ENCODE assay signal across 1 cellular context in genomic region chr2:205696541-205697441, GRCh38.
TF ChIP-seq lines count a peak whose summit lies in the region.

No MANE protein-coding gene starts in this region.

TF ChIP-seq in GM12878, 131 proteins besides CTCF, POLR2A, EP300 and RAD21 (continued from another document):
- TF ChIP-seq, protein P1, sequence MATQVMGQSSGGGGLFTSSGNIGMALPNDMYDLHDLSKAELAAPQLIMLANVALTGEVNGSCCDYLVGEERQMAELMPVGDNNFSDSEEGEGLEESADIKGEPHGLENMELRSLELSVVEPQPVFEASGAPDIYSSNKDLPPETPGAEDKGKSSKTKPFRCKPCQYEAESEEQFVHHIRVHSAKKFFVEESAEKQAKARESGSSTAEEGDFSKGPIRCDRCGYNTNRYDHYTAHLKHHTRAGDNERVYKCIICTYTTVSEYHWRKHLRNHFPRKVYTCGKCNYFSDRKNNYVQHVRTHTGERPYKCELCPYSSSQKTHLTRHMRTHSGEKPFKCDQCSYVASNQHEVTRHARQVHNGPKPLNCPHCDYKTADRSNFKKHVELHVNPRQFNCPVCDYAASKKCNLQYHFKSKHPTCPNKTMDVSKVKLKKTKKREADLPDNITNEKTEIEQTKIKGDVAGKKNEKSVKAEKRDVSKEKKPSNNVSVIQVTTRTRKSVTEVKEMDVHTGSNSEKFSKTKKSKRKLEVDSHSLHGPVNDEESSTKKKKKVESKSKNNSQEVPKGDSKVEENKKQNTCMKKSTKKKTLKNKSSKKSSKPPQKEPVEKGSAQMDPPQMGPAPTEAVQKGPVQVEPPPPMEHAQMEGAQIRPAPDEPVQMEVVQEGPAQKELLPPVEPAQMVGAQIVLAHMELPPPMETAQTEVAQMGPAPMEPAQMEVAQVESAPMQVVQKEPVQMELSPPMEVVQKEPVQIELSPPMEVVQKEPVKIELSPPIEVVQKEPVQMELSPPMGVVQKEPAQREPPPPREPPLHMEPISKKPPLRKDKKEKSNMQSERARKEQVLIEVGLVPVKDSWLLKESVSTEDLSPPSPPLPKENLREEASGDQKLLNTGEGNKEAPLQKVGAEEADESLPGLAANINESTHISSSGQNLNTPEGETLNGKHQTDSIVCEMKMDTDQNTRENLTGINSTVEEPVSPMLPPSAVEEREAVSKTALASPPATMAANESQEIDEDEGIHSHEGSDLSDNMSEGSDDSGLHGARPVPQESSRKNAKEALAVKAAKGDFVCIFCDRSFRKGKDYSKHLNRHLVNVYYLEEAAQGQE (IDR thresholded peaks at IDR 0.05; ENCODE audit: low read depth, low read length): no peak
